8 cellular contexts compared by ENCODE assay signal in genomic region chrX:49100704-49101628, GRCh38. TPM values are rescaled to one million over a fixed set of nuclear protein-coding genes. Genes with fewer than 3 reads are reported as not detected.
DNase-seq lines count a peak whose midpoint lies in the region; ATAC-seq, FAIRE-seq and TF ChIP-seq lines count a peak whose summit lies in the region.

No MANE protein-coding gene starts in this region.

- H3K27me3 Mint-ChIP-seq in brain, result peaks cover 2% of the 10 kb centered on the region

- TF ChIP-seq CTCF in brain (conservative IDR thresholded peaks at IDR 0.05) (no peak), gastrocnemius medialis (IDR thresholded peaks at IDR 0.05 in 4 of 5, conservative IDR thresholded peaks at IDR 0.05 in 1 of 5) (no peak)

- no peaks in the 10 kb centered on the region for H3K27me3 ChIP-seq in gastrocnemius medialis

- DNase-seq in A172 (ENCODE audit: low spot score), result peak; percentile 90
- DNase-seq in NCI-H2107 (lab: John Stamatoyannopoulos, UW), result peak; percentile 90
- DNase-seq in gastrocnemius medialis, result peak; percentile 78 to 88

- H3K4me1 Mint-ChIP-seq in brain, result no peaks in the 10 kb centered on the region

- peaks cover 0 to 7% (median 0%) of the 10 kb centered on the region in 5 experiments for H3K9me3 Mint-ChIP-seq in brain

- H3K4me3 ChIP-seq in iPS-11a (ENCODE audit: low read depth, low read length) (peak overlapping the region; percentile 79), gastrocnemius medialis (peak overlapping the region; percentile 62 to 78 (median 68))

- H3K36me3 Mint-ChIP-seq in brain, result no peaks in the 10 kb centered on the region

- no peaks in the 10 kb centered on the region for H3K9me3 ChIP-seq in gastrocnemius medialis

- no peaks in the 10 kb centered on the region for H3K36me3 ChIP-seq in gastrocnemius medialis

- no peaks in the 10 kb centered on the region for H3K4me1 ChIP-seq in gastrocnemius medialis

- peak overlapping the region in 3 of 5 experiments; percentile 57 to 67 (median 60) for H3K27ac Mint-ChIP-seq in brain

- peak overlapping the region; percentile 70 to 89 (median 86) for H3K27ac ChIP-seq in gastrocnemius medialis

- in situ Hi-C loops in gastrocnemius medialis (cut with MboI; ENCODE audit: low sequenced_read_pairs in 4 of 4), result no loop called here

- TF ChIP-seq POLR2A in GM18526 (IDR thresholded peaks at IDR 0.05; ENCODE audit: extremely low read depth, insufficient read length) (peak; percentile 73), gastrocnemius medialis (IDR thresholded peaks at IDR 0.05) (peak; percentile 54 to 60)

- H3K4me3 Mint-ChIP-seq in brain, result peak overlapping the region; percentile 87 to 91 (median 89)

- intact Hi-C loops in gastrocnemius medialis (cut with DNase I; ENCODE audit: low total_unique reads), result loop anchor here (1.0 to 10.0 kb wide), 4 partner anchors 22 to 206 kb away; partner anchors contain the start of genes GPKOW, PQBP1, TFE3 and TIMM17B

- FAIRE-seq in TTC549 (lab: Jason Lieb, UNC), result peak; percentile 29

- ATAC-seq in HG03064 (IDR thresholded peaks at IDR 0.05; ENCODE audit: low read depth, unreplicated experiment) (peak; percentile 84), gastrocnemius medialis (peak; percentile 98)

RNA-seq across cellular contexts. Expression of gene WDR45, which starts 21.3 kb away (rescaled TPM):
- 47.5 and 64.6 TPM in 2 replicates for total RNA-seq in A172 (2014; rRNA removed; shearing (Covaris generic))
- 67.6 TPM for polyA plus RNA-seq in brain (ENCODE audit: insufficient read depth, low read depth, low replicate concordance)
- 100 to 1,000 TPM in 3 of 4 donors, 10 to 100 TPM in 1; 98.2 to 125 (median 105) TPM for total RNA-seq in gastrocnemius medialis

RNA-seq across cellular contexts. Expression of gene GPKOW, which starts 22.6 kb away (rescaled TPM):
- 41.9 and 42.4 TPM in 2 replicates for total RNA-seq in A172 (2014; rRNA removed; shearing (Covaris generic))
- 46.7 TPM for polyA plus RNA-seq in brain (ENCODE audit: insufficient read depth, low read depth, low replicate concordance)
- 10 to 100 TPM; 35.2 to 41.3 (median 38.9) TPM for total RNA-seq in gastrocnemius medialis

RNA-seq across cellular contexts. Expression of gene PRAF2, which starts 27.2 kb away (rescaled TPM):
- 11.7 and 12.6 TPM in 2 replicates for total RNA-seq in A172 (2014; rRNA removed; shearing (Covaris generic))
- polyA plus RNA-seq in brain (ENCODE audit: insufficient read depth, low read depth, low replicate concordance), result 167 TPM
- total RNA-seq in gastrocnemius medialis, result 1 to 10 TPM; 4.5 to 6.6 (median 4.7) TPM

RNA-seq across cellular contexts. Expression of gene CCDC120, which starts 42.2 kb away (rescaled TPM):
- total RNA-seq in A172 (2014; rRNA removed; shearing (Covaris generic)), result 0.14 TPM in 1 of 2 replicates, not detected in the other
- 6.9 TPM for polyA plus RNA-seq in brain (ENCODE audit: insufficient read depth, low read depth, low replicate concordance)
- total RNA-seq in gastrocnemius medialis, result under 1 TPM; 0.07 to 0.55 (median 0.40) TPM

RNA-seq across cellular contexts. Expression of gene TFE3, which starts 57.8 kb away (rescaled TPM):
- 49.8 and 64.1 TPM in 2 replicates for total RNA-seq in A172 (2014; rRNA removed; shearing (Covaris generic))
- 45.7 TPM for polyA plus RNA-seq in brain (ENCODE audit: insufficient read depth, low read depth, low replicate concordance)
- 10 to 100 TPM; 29.3 to 44.5 (median 34.7) TPM for total RNA-seq in gastrocnemius medialis

Comparison
In these comparisons a context has a peak if more than half of its experiments do, and no peak if none do; other contexts are left out.
1. Peak in every context shown above with its lines: DNase-seq, ATAC-seq, H3K4me3 ChIP-seq and H3K27ac ChIP-seq.